10 cellular contexts compared by ENCODE assay signal in the genomic region with DNA sequence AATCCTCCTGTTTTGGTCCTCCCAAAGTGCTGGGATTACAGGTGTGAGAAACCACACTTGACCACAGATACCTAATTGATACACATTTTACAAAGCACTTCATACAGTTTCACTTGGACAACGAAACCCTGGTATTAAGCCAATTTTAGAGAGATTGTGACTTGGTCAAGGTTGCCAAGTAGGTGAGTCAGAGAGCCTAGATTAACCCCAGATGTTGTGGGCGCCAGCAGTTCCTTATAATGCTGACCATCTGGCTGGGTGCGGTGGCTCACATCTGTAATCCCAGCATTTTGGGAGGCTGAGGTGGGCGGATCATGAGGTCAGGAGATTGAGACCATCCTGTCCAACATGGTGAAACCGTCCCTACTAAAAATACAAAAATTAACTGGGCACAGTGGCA. TPM values are rescaled to one million over a fixed set of nuclear protein-coding genes. Genes with fewer than 3 reads are reported as not detected.
DNase-seq lines count a peak whose midpoint lies in the region; ATAC-seq and TF ChIP-seq lines count a peak whose summit lies in the region.
"Had no signal": no experiment of that assay in that cellular context is flagged by ENCODE, and none has a peak within 500 bp of the region (broad histone marks: within the 10 kb centered on the region; RNA-seq: fewer than 3 reads in every experiment).

No MANE protein-coding gene starts in this region.

- DNase-seq in BJ (ENCODE audit: low read depth) (peak; percentile 81), amniotic stem cell (lab: John Stamatoyannopoulos, UW) (peak; percentile 36), iris pigment epithelial cell (ENCODE audit: low read depth) (peak; percentile 80), NCI-H146 (lab: John Stamatoyannopoulos, UW) (no peak)
- DNase-seq in activated CD4-positive, alpha-beta T cell treated with anti-CD3 and anti-CD28 coated beads, Interleukin-2, amount 50 U/mL, for 4 hours = no peak
- no peak for DNase-seq in stimulated activated CD4-positive, alpha-beta T cell treated with anti-CD3 and anti-CD28 coated beads, Interleukin-2, amount 100 ng/mL, for 48 hours
- DNase-seq: DMS153 had no signal

- peak overlapping the region; percentile 58 for H3K27ac ChIP-seq in KMS-11

- H3K9ac ChIP-seq in KMS-11 = no peak overlapping the region

- H3K36me3 ChIP-seq in BJ (ENCODE audit: control insufficient read depth, insufficient read depth, low read length) (peaks cover 16% of the 10 kb centered on the region), KMS-11 (ENCODE audit: insufficient read depth) (peaks cover 10% of the 10 kb centered on the region; the same call in 1 of the 2 replicates)

- H3K4me3 ChIP-seq in BJ (ENCODE audit: low read depth, low read length) (no peak overlapping the region), KMS-11 (IDR thresholded peaks at IDR 0.05; ENCODE audit: insufficient read depth, low read depth, low read length) (no peak overlapping the region)
- H3K4me3 ChIP-seq: lung had no signal

- POLR2A ChIA-PET in BJ (lab: Charles Lee) = no interaction called here

- peak overlapping the region; percentile 44; the same call in 1 of the 2 replicates for H3K4me2 ChIP-seq in KMS-11

- H3K27me3 ChIP-seq in BJ (ENCODE audit: control insufficient read depth, insufficient read depth, low read length) (no peaks in the 10 kb centered on the region), KMS-11 (ENCODE audit: insufficient read depth, low read depth) (no peaks in the 10 kb centered on the region)

- H3K4me1 ChIP-seq in KMS-11 (ENCODE audit: low read depth, poor library complexity, severe bottlenecking) = peaks cover 68% of the 10 kb centered on the region

- no peaks in the 10 kb centered on the region for H4K20me1 ChIP-seq in KMS-11 (ENCODE audit: insufficient read depth)

- no peaks in the 10 kb centered on the region for H3K79me2 ChIP-seq in KMS-11 (ENCODE audit: insufficient read depth, low read depth)

- no peak overlapping the region for H2AFZ ChIP-seq in KMS-11 (ENCODE audit: low read depth)

- no peak for ATAC-seq in HG03342 (IDR thresholded peaks at IDR 0.05; ENCODE audit: unreplicated experiment)

- TF ChIP-seq CTCF in BJ (IDR thresholded peaks at IDR 0.05; ENCODE audit: insufficient read depth, low read depth, low read length) = no peak
- no peak for TF ChIP-seq CTCF in KMS-11 (conservative IDR thresholded peaks at IDR 0.05; ENCODE audit: low read depth, low read length)

- CTCF ChIA-PET in BJ (lab: Yijun Ruan, JAX) = interaction anchor here (1.1 kb wide), 1 partner anchor 18 kb away, joined by 4 read pairs; no protein-coding TSS in a partner anchor

RNA-seq across cellular contexts. Expression of a gene that starts 4.9 kb away (rescaled TPM):
- polyA plus RNA-seq in BJ (2011; rRNA removed) = 0.16 and 0.39 TPM in 2 replicates
- polyA minus RNA-seq in BJ (2011; rRNA and poly(A)+ RNA removed) = 0.19 and 0.62 TPM in 2 replicates

RNA-seq across cellular contexts. Expression of a gene that starts 8.6 kb away (rescaled TPM):
- 299 and 342 TPM in 2 replicates for polyA plus RNA-seq in BJ (2011; rRNA removed)
- 51.3 and 86.2 TPM in 2 replicates for polyA minus RNA-seq in BJ (2011; rRNA and poly(A)+ RNA removed)

RNA-seq across cellular contexts. Expression of a gene that starts 18.5 kb away (rescaled TPM):
- polyA plus RNA-seq in BJ (2011; rRNA removed) = not detected in 2 replicates
- not detected in 2 replicates for polyA minus RNA-seq in BJ (2011; rRNA and poly(A)+ RNA removed)

RNA-seq across cellular contexts. Expression of a gene that starts 33.6 kb away (rescaled TPM):
- polyA plus RNA-seq in BJ (2011; rRNA removed) = 136 and 153 TPM in 2 replicates
- polyA minus RNA-seq in BJ (2011; rRNA and poly(A)+ RNA removed) = 82.3 and 113 TPM in 2 replicates

RNA-seq across cellular contexts. Expression of a gene that starts 46.1 kb away (rescaled TPM):
- polyA plus RNA-seq in BJ (2011; rRNA removed) = 110 and 159 TPM in 2 replicates
- polyA minus RNA-seq in BJ (2011; rRNA and poly(A)+ RNA removed) = 68.9 and 69.3 TPM in 2 replicates

Comparison
In these comparisons a context has a peak if more than half of its experiments do, and no peak if none do; other contexts are left out.
1. DNase-seq: peak in BJ (single experiment), amniotic stem cell (single experiment) and iris pigment epithelial cell (single experiment); none in activated CD4-positive, alpha-beta T cell treated with anti-CD3 and anti-CD28 coated beads, Interleukin-2, amount 50 U/mL, for 4 hours (0 of 2), stimulated activated CD4-positive, alpha-beta T cell treated with anti-CD3 and anti-CD28 coated beads, Interleukin-2, amount 100 ng/mL, for 48 hours (0 of 2) and NCI-H146 (single experiment).